ENCODE assay signal across 1 cellular context in genomic region chr2:143937563-143938346, GRCh38.
TF ChIP-seq lines count a peak whose summit lies in the region.

No MANE protein-coding gene starts in this region.

TF ChIP-seq in HEK293, 187 proteins besides CTCF, POLR2A, EP300 and RAD21 (continued from another document):
- TF ChIP-seq, protein P1, sequence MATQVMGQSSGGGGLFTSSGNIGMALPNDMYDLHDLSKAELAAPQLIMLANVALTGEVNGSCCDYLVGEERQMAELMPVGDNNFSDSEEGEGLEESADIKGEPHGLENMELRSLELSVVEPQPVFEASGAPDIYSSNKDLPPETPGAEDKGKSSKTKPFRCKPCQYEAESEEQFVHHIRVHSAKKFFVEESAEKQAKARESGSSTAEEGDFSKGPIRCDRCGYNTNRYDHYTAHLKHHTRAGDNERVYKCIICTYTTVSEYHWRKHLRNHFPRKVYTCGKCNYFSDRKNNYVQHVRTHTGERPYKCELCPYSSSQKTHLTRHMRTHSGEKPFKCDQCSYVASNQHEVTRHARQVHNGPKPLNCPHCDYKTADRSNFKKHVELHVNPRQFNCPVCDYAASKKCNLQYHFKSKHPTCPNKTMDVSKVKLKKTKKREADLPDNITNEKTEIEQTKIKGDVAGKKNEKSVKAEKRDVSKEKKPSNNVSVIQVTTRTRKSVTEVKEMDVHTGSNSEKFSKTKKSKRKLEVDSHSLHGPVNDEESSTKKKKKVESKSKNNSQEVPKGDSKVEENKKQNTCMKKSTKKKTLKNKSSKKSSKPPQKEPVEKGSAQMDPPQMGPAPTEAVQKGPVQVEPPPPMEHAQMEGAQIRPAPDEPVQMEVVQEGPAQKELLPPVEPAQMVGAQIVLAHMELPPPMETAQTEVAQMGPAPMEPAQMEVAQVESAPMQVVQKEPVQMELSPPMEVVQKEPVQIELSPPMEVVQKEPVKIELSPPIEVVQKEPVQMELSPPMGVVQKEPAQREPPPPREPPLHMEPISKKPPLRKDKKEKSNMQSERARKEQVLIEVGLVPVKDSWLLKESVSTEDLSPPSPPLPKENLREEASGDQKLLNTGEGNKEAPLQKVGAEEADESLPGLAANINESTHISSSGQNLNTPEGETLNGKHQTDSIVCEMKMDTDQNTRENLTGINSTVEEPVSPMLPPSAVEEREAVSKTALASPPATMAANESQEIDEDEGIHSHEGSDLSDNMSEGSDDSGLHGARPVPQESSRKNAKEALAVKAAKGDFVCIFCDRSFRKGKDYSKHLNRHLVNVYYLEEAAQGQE (tag by site-specific recombination; IDR thresholded peaks at IDR 0.05) = no peak
- TF ChIP-seq AEBP2 (tag by site-specific recombination; IDR thresholded peaks at IDR 0.05; ENCODE audit: borderline replicate concordance) = no peak
- TF ChIP-seq PBX3 (CRISPR knock-in tag; IDR thresholded peaks at IDR 0.05) = 0 out of 2 replicates have a peak, but pooled peaks have one; percentile 11
- TF ChIP-seq ZNF837 (tag by site-specific recombination; IDR thresholded peaks at IDR 0.05) = no peak
- peak; percentile 50; the same call in 1 of the 2 replicates for TF ChIP-seq ZBTB48 (tag by site-specific recombination; IDR thresholded peaks at IDR 0.05)
- no peak for TF ChIP-seq ZNF610 (tag by site-specific recombination; IDR thresholded peaks at IDR 0.05; ENCODE audit: borderline replicate concordance)
- TF ChIP-seq ZNF37A (tag by site-specific recombination; IDR thresholded peaks at IDR 0.05) = no peak
- TF ChIP-seq ZBTB8A (tag by site-specific recombination; IDR thresholded peaks at IDR 0.05) = peak; percentile 70; the same call in 1 of the 2 replicates
- TF ChIP-seq ZNF146 (tag by site-specific recombination; IDR thresholded peaks at IDR 0.05) = no peak
- no peak for TF ChIP-seq SP7 (tag by site-specific recombination; IDR thresholded peaks at IDR 0.05)
- no peak for TF ChIP-seq BCL11A (tag by site-specific recombination; IDR thresholded peaks at IDR 0.05; ENCODE audit: low read depth)
- no peak for TF ChIP-seq ZNF600 (tag by site-specific recombination; IDR thresholded peaks at IDR 0.05)
- no peak for TF ChIP-seq FEZF1 (tag by site-specific recombination; IDR thresholded peaks at IDR 0.05)
- peak; percentile 90 for TF ChIP-seq ZBTB11 (tag by site-specific recombination; conservative IDR thresholded peaks at IDR 0.05; ENCODE audit: low read depth)
